ENCODE assay signal across 8 cellular contexts in the genomic region with DNA sequence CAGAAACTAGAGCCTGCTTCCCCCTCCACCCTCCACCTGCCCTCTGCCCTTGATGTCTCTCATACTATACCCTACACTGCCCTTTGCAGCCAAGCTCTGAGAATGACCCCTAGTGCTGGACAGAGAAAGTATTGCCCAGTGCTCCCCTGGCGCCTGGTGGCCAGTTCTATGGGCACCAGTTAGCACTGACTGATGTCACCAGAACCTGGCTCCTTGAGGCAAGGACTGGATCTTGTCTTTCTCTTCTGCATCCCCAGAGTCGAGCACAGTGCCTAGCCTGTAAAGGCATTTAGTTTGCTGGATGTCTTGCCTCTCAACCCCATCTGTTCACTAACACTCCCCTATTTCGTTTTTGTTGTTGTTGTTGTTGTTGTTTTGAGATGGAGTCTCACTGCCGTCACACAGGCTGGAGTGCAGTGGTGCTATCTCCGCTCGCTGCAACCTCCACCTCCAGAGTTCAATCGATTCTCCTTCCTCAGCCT. TPM values are rescaled to one million over a fixed set of nuclear protein-coding genes. Genes with fewer than 3 reads are reported as not detected.
DNase-seq lines count a peak whose midpoint lies in the region; ATAC-seq, FAIRE-seq and TF ChIP-seq lines count a peak whose summit lies in the region.
"Had no signal": no experiment of that assay in that cellular context is flagged by ENCODE, and none has a peak within 500 bp of the region (broad histone marks: within the 10 kb centered on the region; RNA-seq: fewer than 3 reads in every experiment).

No MANE protein-coding gene starts in this region.

- no peak overlapping the region for H3K4me2 ChIP-seq in mammary epithelial cell (ENCODE audit: insufficient read depth, low read depth, low read length)
- no peak overlapping the region for H3K4me2 ChIP-seq in HepG2 (ENCODE audit: low read depth, low read length)

- BruUV-seq in mammary epithelial cell (replicated peaks; lab: Mats Ljungman, UMichigan) (no TSS peak), HepG2 (replicated peaks; lab: Mats Ljungman, UMichigan) (no TSS peak)

- intact Hi-C loops in mammary epithelial cell (cut with micrococcal nuclease) = loop anchor here (5.0 kb wide), 1 partner anchor 66 kb away; a partner anchor contains a TSS
- intact Hi-C loops in HepG2 (cut with micrococcal nuclease; ENCODE audit: unreplicated experiment) = no loop called here
- intact Hi-C loops in upper lobe of right lung (cut with DNase I) = no loop called here

- WGBS in mammary epithelial cell (ENCODE audit: low coverage, missing lambda C conversion rate) = 86% methylated on average over 7 of the region's 7 CpGs
- 86% methylated on average over 7 of the region's 7 CpGs for WGBS in HepG2 (ENCODE audit: low lambda C conversion rate)

- H2AFZ ChIP-seq in mammary epithelial cell (ENCODE audit: low read depth, low read length) (no peak overlapping the region), HepG2 (ENCODE audit: low read length) (no peak overlapping the region)

- no peak for FAIRE-seq in HepG2 (lab: Jason Lieb, UNC)

- TF ChIP-seq POLR2A in HepG2 (IDR thresholded peaks at IDR 0.05; ENCODE audit: insufficient read depth in 1 of 2, low read depth in 2 of 2, low read length in 2 of 2) = peak in 1 of 2 experiments; percentile 38; a peak in 1 of 4 replicates

- H3K4me3 ChIP-seq in LNCaP clone FGC (ENCODE audit: low read depth, low read length) = no peak overlapping the region
- H3K4me3 ChIP-seq in mammary epithelial cell (replicated peaks in 1 of 3; ENCODE audit: insufficient read depth in 1 of 3, low read depth in 2 of 3, low read length in 3 of 3) = no peak overlapping the region
- H3K4me3 ChIP-seq in HepG2 (replicated peaks in 1 of 3; ENCODE audit: insufficient read depth in 1 of 3, low read depth in 2 of 3, low read length in 3 of 3) = no peak overlapping the region
- no peak overlapping the region for H3K4me3 ChIP-seq in upper lobe of right lung

- H3K9me3 ChIP-seq in mammary epithelial cell (replicated peaks; ENCODE audit: insufficient read depth, low read length) = no peaks in the 10 kb centered on the region
- H3K9me3 ChIP-seq in HepG2 (ENCODE audit: low read length) = no peaks in the 10 kb centered on the region
- H3K9me3 ChIP-seq in upper lobe of right lung = no peaks in the 10 kb centered on the region

- H3K79me2 ChIP-seq in mammary epithelial cell (ENCODE audit: insufficient read depth, low read length) = peaks cover 45% of the 10 kb centered on the region
- H3K79me2 ChIP-seq in HepG2 (ENCODE audit: insufficient read depth, low read length) = peaks cover 20% of the 10 kb centered on the region

- peaks cover 4% of the 10 kb centered on the region for H3K36me3 ChIP-seq in mammary epithelial cell (ENCODE audit: insufficient read depth, low read length)
- peaks cover 2 to 6% of the 10 kb centered on the region in 2 experiments; a peak in 2 of 5 replicates for H3K36me3 ChIP-seq in HepG2 (replicated peaks in 1 of 2; ENCODE audit: control insufficient read depth in 1 of 2, insufficient read depth in 2 of 2, low read length in 2 of 2)
- peaks cover 17% of the 10 kb centered on the region for H3K36me3 ChIP-seq in upper lobe of right lung

- TF ChIP-seq RAD21 in HepG2 (CRISPR knock-in tag; IDR thresholded peaks at IDR 0.05) = no peak

- TF ChIP-seq CTCF in LNCaP clone FGC (IDR thresholded peaks at IDR 0.05; ENCODE audit: control insufficient read depth, extremely low read depth, insufficient read depth) = 0 out of 2 replicates have a peak, but pooled peaks have one; percentile 10
- peak; percentile 14 to 46 for TF ChIP-seq CTCF in mammary epithelial cell (conservative IDR thresholded peaks at IDR 0.05 in 1 of 2, IDR thresholded peaks at IDR 0.05 in 1 of 2; ENCODE audit: extremely low read depth in 1 of 2, insufficient read depth in 1 of 2, low read depth in 1 of 2, low read length in 2 of 2)
- peak; percentile 52 for TF ChIP-seq CTCF in HepG2 (CRISPR knock-in tag; IDR thresholded peaks at IDR 0.05)
- TF ChIP-seq CTCF in upper lobe of right lung (IDR thresholded peaks at IDR 0.05) = peak; percentile 33

- H3K27ac ChIP-seq in mammary epithelial cell (ENCODE audit: insufficient read depth, low read depth, low read length) (peak overlapping the region; percentile 98), HepG2 (ENCODE audit: extremely low read length, insufficient read depth, low read length) (no peak overlapping the region), upper lobe of right lung (peak overlapping the region; percentile 76)

- peak; percentile 76 for ATAC-seq in HepG2
- peak; percentile 40 for ATAC-seq in upper lobe of right lung
- no peak for ATAC-seq in HG02588 (IDR thresholded peaks at IDR 0.05; ENCODE audit: unreplicated experiment)

- CTCF ChIA-PET in mammary epithelial cell (lab: Charles Lee; ENCODE audit: low non-redundant PET) (interaction anchor here (0.5 to 1.1 kb wide), 3 partner anchors 15 to 50 kb away, joined by 3 to 4 read pairs (median 3); no protein-coding TSS in a partner anchor), HepG2 (lab: Yijun Ruan, JAX; ENCODE audit: low intra/inter-chr PET ratio, low total read pairs) (interaction anchor here (1.2 kb wide), 1 partner anchor 15 kb away, joined by 4 read pairs; no protein-coding TSS in a partner anchor)

- TF ChIP-seq EP300 in HepG2 (IDR thresholded peaks at IDR 0.05; ENCODE audit: low read depth in 2 of 2, low read length in 2 of 2) = no peak
- no peak for TF ChIP-seq EP300 in HepG2 (CRISPR knock-in tag; IDR thresholded peaks at IDR 0.05; ENCODE audit: borderline replicate concordance)

- dilution Hi-C loops in mammary epithelial cell (cut with HindIII; ENCODE audit: low sequenced_read_pairs) = loop anchor here (5.0 kb wide), 1 partner anchor 156 kb away; no protein-coding TSS in a partner anchor

- POLR2A ChIA-PET in HepG2 (lab: Yijun Ruan, JAX) = interaction anchor here (1.0 to 2.4 kb wide), 2 partner anchors 17 to 50 kb away, joined by 3 to 7 read pairs; no protein-coding TSS in a partner anchor

- no peak for DNase-seq in LNCaP clone FGC (ENCODE audit: low read depth)
- peak; percentile 73 for DNase-seq in mammary epithelial cell
- peak; percentile 45 for DNase-seq in HepG2 (ENCODE audit: low spot score)
- DNase-seq in upper lobe of right lung = no peak
- no peak for DNase-seq in activated effector memory CD4-positive, alpha-beta T cell treated with anti-CD3 and anti-CD28 coated beads, Interleukin-2, amount 50 U/mL, for 16 hours
- DNase-seq in NOMO-1 treated with DMSO at 0.1 percent for 48 hours (lab: John Stamatoyannopoulos, UW; ENCODE audit: unreplicated experiment) = no peak
- DNase-seq: NCI-H1436 treated with DMSO at 0.1 percent for 48 hours had no signal

- H4K20me1 ChIP-seq in mammary epithelial cell (ENCODE audit: insufficient read depth, low read length) (no peaks in the 10 kb centered on the region), HepG2 (ENCODE audit: insufficient read depth, low read length) (0 out of 2 replicates have a peak, but pooled peaks cover 15% of the 10 kb centered on the region)

- in situ Hi-C loops in mammary epithelial cell (cut with MboI; ENCODE audit: low sequenced_read_pairs in 2 of 2) (no loop called here), HepG2 (cut with HindIII; ENCODE audit: extremely low pct_ligation_motif_present, low pct_unique_long_range_greater_than_20kb) (no loop called here)

- H3K27me3 ChIP-seq in mammary epithelial cell (ENCODE audit: insufficient read depth, low read length) = no peaks in the 10 kb centered on the region
- H3K27me3 ChIP-seq in HepG2 (ENCODE audit: control insufficient read depth in 1 of 2, insufficient read depth in 2 of 2, low read length in 2 of 2) = peaks cover 0 to 11% of the 10 kb centered on the region in 2 experiments; a peak in 3 of 5 replicates
- no peaks in the 10 kb centered on the region for H3K27me3 ChIP-seq in upper lobe of right lung

- peaks cover 63% of the 10 kb centered on the region for H3K4me1 ChIP-seq in mammary epithelial cell (ENCODE audit: insufficient read depth, low read length)
- peaks cover 60% of the 10 kb centered on the region for H3K4me1 ChIP-seq in HepG2 (ENCODE audit: insufficient read depth, low read length)
- peaks cover 51% of the 10 kb centered on the region for H3K4me1 ChIP-seq in upper lobe of right lung

- H3K9ac ChIP-seq in mammary epithelial cell (ENCODE audit: insufficient read depth, low read length) = peak overlapping the region; percentile 45
- no peak overlapping the region for H3K9ac ChIP-seq in HepG2 (ENCODE audit: insufficient read depth, low read depth, low read length)

RNA-seq across cellular contexts. Expression of a gene that starts 5.9 kb away (rescaled TPM):
- total RNA-seq in mammary epithelial cell (100 to 1,000 TPM; 132 to 205 TPM), HepG2 (2016; rRNA removed; fragmentation: Illumina TruSeq; extraction: Trizol) (29.1 and 33.6 TPM in 2 replicates), upper lobe of right lung (90.0 TPM)
- polyA plus RNA-seq in mammary epithelial cell (96.4 TPM), HepG2 (2011; rRNA removed) (16.7 and 25.1 TPM in 2 replicates)
- polyA minus RNA-seq in mammary epithelial cell = 27.0 TPM
- 13.4 and 13.7 TPM in 2 replicates for total RNA-seq in HepG2 (2016; cell fraction: cytosol; rRNA removed; fragmentation: Illumina TruSeq; extraction: Trizol; ENCODE audit: low read depth)
- 29.0 and 34.8 TPM in 2 replicates for total RNA-seq in HepG2 (2016; cell fraction: insoluble cytoplasmic fraction; rRNA removed; fragmentation: Illumina TruSeq; extraction: Trizol)
- total RNA-seq in HepG2 (2016; cell fraction: membrane; rRNA removed; fragmentation: Illumina TruSeq; extraction: Trizol) = 27.3 and 32.8 TPM in 2 replicates
- total RNA-seq in HepG2 (2016; cell fraction: nucleus; rRNA removed; fragmentation: Illumina TruSeq; extraction: Trizol) = 15.5 and 17.9 TPM in 2 replicates
- polyA plus RNA-seq in HepG2 (2011; cell fraction: cytosol; rRNA removed) = 18.1 and 31.9 TPM in 2 replicates
- polyA plus RNA-seq in HepG2 (2011; cell fraction: nucleus; rRNA removed) = 18.6 and 19.4 TPM in 2 replicates
- 6.9 and 12.1 TPM in 2 replicates for polyA plus RNA-seq in HepG2 (2012)
- polyA plus RNA-seq in HepG2 (2016; cell fraction: cytosol; fragmentation: Illumina TruSeq; extraction: Trizol; ENCODE audit: low read depth) = 23.0 and 26.1 TPM in 2 replicates
- polyA plus RNA-seq in HepG2 (2016; cell fraction: insoluble cytoplasmic fraction; fragmentation: Illumina TruSeq; extraction: Trizol; ENCODE audit: low read depth) = 47.7 and 53.8 TPM in 2 replicates
- 39.2 and 43.9 TPM in 2 replicates for polyA plus RNA-seq in HepG2 (2016; cell fraction: membrane; fragmentation: Illumina TruSeq; extraction: Trizol; ENCODE audit: low read depth)
- 43.9 and 44.6 TPM in 2 replicates for polyA plus RNA-seq in HepG2 (2016; cell fraction: nucleus; fragmentation: Illumina TruSeq; extraction: Trizol; ENCODE audit: insufficient read depth, low read depth)
- polyA minus RNA-seq in HepG2 (2011; rRNA and poly(A)+ RNA removed; ENCODE audit: low replicate concordance) = 16.2 and 21.4 TPM in 2 replicates
- polyA minus RNA-seq in HepG2 (2011; cell fraction: cytosol; rRNA and poly(A)+ RNA removed) = 11.5 and 15.4 TPM in 2 replicates
- 13.6 and 15.2 TPM in 2 replicates for polyA minus RNA-seq in HepG2 (2011; cell fraction: nucleus; rRNA and poly(A)+ RNA removed)

RNA-seq across cellular contexts. Expression of a gene that starts 41.6 kb away (rescaled TPM):
- total RNA-seq in mammary epithelial cell (not detected), HepG2 (2016; rRNA removed; fragmentation: Illumina TruSeq; extraction: Trizol) (not detected in 2 replicates), upper lobe of right lung (0.49 TPM)
- polyA plus RNA-seq in mammary epithelial cell (0.07 TPM), HepG2 (2011; rRNA removed) (not detected in 2 replicates)
- not detected for polyA minus RNA-seq in mammary epithelial cell
- 0.09 TPM in 1 of 2 replicates, not detected in the other for total RNA-seq in HepG2 (2016; cell fraction: cytosol; rRNA removed; fragmentation: Illumina TruSeq; extraction: Trizol; ENCODE audit: low read depth)
- total RNA-seq in HepG2 (2016; cell fraction: insoluble cytoplasmic fraction; rRNA removed; fragmentation: Illumina TruSeq; extraction: Trizol) = not detected in 2 replicates
- total RNA-seq in HepG2 (2016; cell fraction: membrane; rRNA removed; fragmentation: Illumina TruSeq; extraction: Trizol) = 0.03 TPM in 1 of 2 replicates, not detected in the other
- not detected in 2 replicates for total RNA-seq in HepG2 (2016; cell fraction: nucleus; rRNA removed; fragmentation: Illumina TruSeq; extraction: Trizol)
- not detected in 2 replicates for polyA plus RNA-seq in HepG2 (2011; cell fraction: cytosol; rRNA removed)
- polyA plus RNA-seq in HepG2 (2011; cell fraction: nucleus; rRNA removed) = not detected in 2 replicates
- 0.59 and 0.61 TPM in 2 replicates for polyA plus RNA-seq in HepG2 (2012)
- not detected in 2 replicates for polyA plus RNA-seq in HepG2 (2016; cell fraction: cytosol; fragmentation: Illumina TruSeq; extraction: Trizol; ENCODE audit: low read depth)
- not detected in 2 replicates for polyA plus RNA-seq in HepG2 (2016; cell fraction: insoluble cytoplasmic fraction; fragmentation: Illumina TruSeq; extraction: Trizol; ENCODE audit: low read depth)
- polyA plus RNA-seq in HepG2 (2016; cell fraction: membrane; fragmentation: Illumina TruSeq; extraction: Trizol; ENCODE audit: low read depth) = not detected in 2 replicates
- not detected in 2 replicates for polyA plus RNA-seq in HepG2 (2016; cell fraction: nucleus; fragmentation: Illumina TruSeq; extraction: Trizol; ENCODE audit: insufficient read depth, low read depth)
- not detected in 2 replicates for polyA minus RNA-seq in HepG2 (2011; rRNA and poly(A)+ RNA removed; ENCODE audit: low replicate concordance)
- not detected in 2 replicates for polyA minus RNA-seq in HepG2 (2011; cell fraction: cytosol; rRNA and poly(A)+ RNA removed)
- polyA minus RNA-seq in HepG2 (2011; cell fraction: nucleus; rRNA and poly(A)+ RNA removed) = 0.12 and 0.13 TPM in 2 replicates

RNA-seq across cellular contexts. Expression of a gene that starts 43.8 kb away (rescaled TPM):
- total RNA-seq in mammary epithelial cell (100 to 1,000 TPM; 145 to 609 TPM), HepG2 (2016; rRNA removed; fragmentation: Illumina TruSeq; extraction: Trizol) (68.9 and 70.8 TPM in 2 replicates), upper lobe of right lung (280 TPM)
- polyA plus RNA-seq in mammary epithelial cell (231 TPM), HepG2 (2011; rRNA removed) (14.5 and 17.7 TPM in 2 replicates)
- 209 TPM for polyA minus RNA-seq in mammary epithelial cell
- total RNA-seq in HepG2 (2016; cell fraction: cytosol; rRNA removed; fragmentation: Illumina TruSeq; extraction: Trizol; ENCODE audit: low read depth) = 12.3 and 12.8 TPM in 2 replicates
- total RNA-seq in HepG2 (2016; cell fraction: insoluble cytoplasmic fraction; rRNA removed; fragmentation: Illumina TruSeq; extraction: Trizol) = 66.1 and 69.5 TPM in 2 replicates
- 28.9 and 33.8 TPM in 2 replicates for total RNA-seq in HepG2 (2016; cell fraction: membrane; rRNA removed; fragmentation: Illumina TruSeq; extraction: Trizol)
- total RNA-seq in HepG2 (2016; cell fraction: nucleus; rRNA removed; fragmentation: Illumina TruSeq; extraction: Trizol) = 35.6 and 44.2 TPM in 2 replicates
- polyA plus RNA-seq in HepG2 (2011; cell fraction: cytosol; rRNA removed) = 15.2 and 17.2 TPM in 2 replicates
- polyA plus RNA-seq in HepG2 (2011; cell fraction: nucleus; rRNA removed) = 10.9 and 14.9 TPM in 2 replicates
- polyA plus RNA-seq in HepG2 (2012) = 9.9 and 18.8 TPM in 2 replicates
- polyA plus RNA-seq in HepG2 (2016; cell fraction: cytosol; fragmentation: Illumina TruSeq; extraction: Trizol; ENCODE audit: low read depth) = 15.3 and 18.6 TPM in 2 replicates
- polyA plus RNA-seq in HepG2 (2016; cell fraction: insoluble cytoplasmic fraction; fragmentation: Illumina TruSeq; extraction: Trizol; ENCODE audit: low read depth) = 83.1 and 92.4 TPM in 2 replicates
- 29.6 and 30.8 TPM in 2 replicates for polyA plus RNA-seq in HepG2 (2016; cell fraction: membrane; fragmentation: Illumina TruSeq; extraction: Trizol; ENCODE audit: low read depth)
- 54.3 and 54.9 TPM in 2 replicates for polyA plus RNA-seq in HepG2 (2016; cell fraction: nucleus; fragmentation: Illumina TruSeq; extraction: Trizol; ENCODE audit: insufficient read depth, low read depth)
- 22.9 and 266 TPM in 2 replicates for polyA minus RNA-seq in HepG2 (2011; rRNA and poly(A)+ RNA removed; ENCODE audit: low replicate concordance)
- polyA minus RNA-seq in HepG2 (2011; cell fraction: cytosol; rRNA and poly(A)+ RNA removed) = 8.4 and 9.1 TPM in 2 replicates
- 9.1 and 11.7 TPM in 2 replicates for polyA minus RNA-seq in HepG2 (2011; cell fraction: nucleus; rRNA and poly(A)+ RNA removed)

Comparison
In these comparisons a context has a peak if more than half of its experiments do, and no peak if none do; other contexts are left out.
1. DNase-seq: peak in mammary epithelial cell (single experiment) and HepG2 (single experiment); none in LNCaP clone FGC (single experiment), upper lobe of right lung (single experiment), activated effector memory CD4-positive, alpha-beta T cell treated with anti-CD3 and anti-CD28 coated beads, Interleukin-2, amount 50 U/mL, for 16 hours (single experiment) and NOMO-1 treated with DMSO at 0.1 percent for 48 hours (single experiment).
2. Peak in every context shown above with its lines, with median percentiles within 50 percentile points of each other: CTCF ChIP-seq.